In the genomic region with DNA sequence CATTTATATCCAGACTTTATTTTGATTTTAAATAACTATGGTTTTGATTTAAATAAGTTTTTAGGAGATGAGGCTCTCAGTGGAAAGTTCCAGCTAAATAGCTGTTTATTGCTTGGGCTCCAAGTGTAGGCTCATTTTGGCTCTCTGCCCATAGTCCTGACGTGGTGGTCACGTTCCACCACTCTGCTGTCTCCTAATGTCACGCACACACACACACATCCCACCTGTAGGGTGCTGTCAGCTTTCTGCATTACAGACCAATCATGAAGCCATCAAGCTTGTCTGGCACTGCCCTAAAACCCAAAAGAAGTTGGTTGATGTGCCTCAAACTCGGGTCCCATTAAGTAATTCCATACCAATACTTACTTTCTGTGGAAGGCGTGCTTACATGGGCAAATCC, we compare ENCODE assay signal across 17 cellular contexts. TPM values are rescaled to one million over a fixed set of nuclear protein-coding genes. Genes with fewer than 3 reads are reported as not detected.
DNase-seq lines count a peak whose midpoint lies in the region; ATAC-seq, FAIRE-seq and TF ChIP-seq lines count a peak whose summit lies in the region.
"Had no signal": no experiment of that assay in that cellular context is flagged by ENCODE, and none has a peak within 500 bp of the region (broad histone marks: within the 10 kb centered on the region; RNA-seq: fewer than 3 reads in every experiment).

No MANE protein-coding gene starts in this region.

- peaks cover 10 to 15% of the 10 kb centered on the region in 2 donors for H3K4me1 Mint-ChIP-seq in effector memory CD8-positive, alpha-beta T cell (ENCODE audit: low read depth in 2 of 2)
- H3K4me1 Mint-ChIP-seq: stimulated activated memory B cell treated with anti-CD40 and anti-IgM and Interleukin-4, amounts not matched to agents 10 μg/mL and 1 μg/mL and 100 μg/mL, for 72 hours had no signal

- H3K4me3 ChIP-seq in heart left ventricle (no peak overlapping the region), sigmoid colon (no peak overlapping the region), right lobe of liver (no peak overlapping the region)

- H3K36me3 Mint-ChIP-seq in effector memory CD8-positive, alpha-beta T cell (ENCODE audit: insufficient read depth): peaks cover 22% of the 10 kb centered on the region

- H3K27me3 ChIP-seq in heart left ventricle: no peaks in the 10 kb centered on the region
- no peaks in the 10 kb centered on the region for H3K27me3 ChIP-seq in sigmoid colon
- no peaks in the 10 kb centered on the region for H3K27me3 ChIP-seq in right lobe of liver

- TF ChIP-seq POLR2A in heart left ventricle (IDR thresholded peaks at IDR 0.05) (no peak), sigmoid colon (IDR thresholded peaks at IDR 0.05) (no peak), right lobe of liver (IDR thresholded peaks at IDR 0.05) (no peak)

- TF ChIP-seq CTCF in VCaP (conservative IDR thresholded peaks at IDR 0.05): no peak
- no peak for TF ChIP-seq CTCF in heart left ventricle (IDR thresholded peaks at IDR 0.05)
- TF ChIP-seq CTCF in sigmoid colon (IDR thresholded peaks at IDR 0.05): no peak
- no peak for TF ChIP-seq CTCF in right lobe of liver (IDR thresholded peaks at IDR 0.05)

- H3K4me1 ChIP-seq in heart left ventricle (peaks cover 8 to 53% (median 39%) of the 10 kb centered on the region in 12 donors), sigmoid colon (peaks cover 0 to 46% (median 42%) of the 10 kb centered on the region in 4 donors), right lobe of liver (peaks cover 0 to 10% (median 4%) of the 10 kb centered on the region in 4 donors)

- no peak for FAIRE-seq in GM19239 (lab: Jason Lieb, UNC)
- FAIRE-seq: endothelial cell of umbilical vein, H54 had no signal

- H3K9me3 Mint-ChIP-seq in effector memory CD8-positive, alpha-beta T cell: no peaks in the 10 kb centered on the region

- DNase-seq in AG20443 (ENCODE audit: low spot score) (peak; percentile 13), heart left ventricle (peak in 4 of 5 donors; percentile 45 to 49 (median 47)), sigmoid colon (no peak), right lobe of liver (no peak), T-helper 2 cell (no peak), GM19239 (ENCODE audit: insufficient read length, low spot score) (no peak)
- DNase-seq in effector memory CD8-positive, alpha-beta T cell: no peak
- DNase-seq: central memory CD4-positive, alpha-beta T cell; hippocampal formation; NCI-H1436 treated with DMSO at 0.1 percent for 48 hours had no signal

- no peak for TF ChIP-seq EP300 in sigmoid colon (IDR thresholded peaks at IDR 0.05)

- WGBS in heart left ventricle, 4 donors: 48 to 68% (median 57%) methylated on average over 5 of the region's 5 CpGs
- 82 to 85% methylated on average over 5 of the region's 5 CpGs for WGBS in sigmoid colon, 2 donors
- WGBS in right lobe of liver (ENCODE audit: insufficient coverage, low coverage, low lambda C conversion rate, missing lambda C conversion rate): 67% methylated on average over 5 of the region's 5 CpGs

- H3K36me3 ChIP-seq in heart left ventricle (peaks cover 0 to 18% (median 0%) of the 10 kb centered on the region in 9 donors), sigmoid colon (no peaks in the 10 kb centered on the region), right lobe of liver (no peaks in the 10 kb centered on the region)

- intact Hi-C loops in heart left ventricle (cut with DNase I) (loop anchor here in 4 of 10 donors (5.0 kb wide), 3 partner anchors 42 to 73 kb away; a partner anchor contains a TSS), sigmoid colon (cut with DNase I) (loop anchor here (2.0 to 10.0 kb wide), 3 partner anchors 46 to 150 kb away; a partner anchor contains a TSS), right lobe of liver (cut with DNase I) (no loop called here)

- H3K9me3 ChIP-seq in heart left ventricle (peaks cover 0 to 3% (median 0%) of the 10 kb centered on the region in 12 donors), sigmoid colon (no peaks in the 10 kb centered on the region), right lobe of liver (no peaks in the 10 kb centered on the region)

- H3K27ac ChIP-seq in VCaP (peak overlapping the region; percentile 45; the same call in 1 of the 2 replicates), heart left ventricle (peak overlapping the region in 11 of 12 donors; percentile 53 to 85 (median 67)), sigmoid colon (peak overlapping the region; percentile 46 to 74 (median 60)), right lobe of liver (no peak overlapping the region)
- H3K27ac ChIP-seq: KMS-11 had no signal

- ATAC-seq in heart left ventricle: peak in 2 of 4 donors; percentile 17 to 48
- no peak for ATAC-seq in right lobe of liver
- no peak for ATAC-seq in effector memory CD8-positive, alpha-beta T cell (replicated peaks)
- ATAC-seq: activated CD4-positive, CD25-positive, alpha-beta regulatory T cell treated with anti-CD3 and anti-CD28 coated beads, Interleukin-2, amount 50 U/mL, for 24 hours; activated naive CD4-positive, alpha-beta T cell treated with anti-CD3 and anti-CD28 coated beads, Interleukin-2, amount 50 U/mL, for 72 hours; stimulated activated memory B cell treated with anti-CD40 and anti-IgM and Interleukin-4, amounts not matched to agents 10 μg/mL and 1 μg/mL and 100 μg/mL, for 72 hours had no signal

- peak overlapping the region in 1 of 2 donors; percentile 77 for H3K27ac Mint-ChIP-seq in effector memory CD8-positive, alpha-beta T cell
- H3K27ac Mint-ChIP-seq: stimulated activated memory B cell treated with anti-CD40 and anti-IgM and Interleukin-4, amounts not matched to agents 10 μg/mL and 1 μg/mL and 100 μg/mL, for 72 hours had no signal

- no peak overlapping the region for H3K4me3 Mint-ChIP-seq in effector memory CD8-positive, alpha-beta T cell
- H3K4me3 Mint-ChIP-seq: stimulated activated memory B cell treated with anti-CD40 and anti-IgM and Interleukin-4, amounts not matched to agents 10 μg/mL and 1 μg/mL and 100 μg/mL, for 72 hours had no signal

- H3K27me3 Mint-ChIP-seq in effector memory CD8-positive, alpha-beta T cell: no peaks in the 10 kb centered on the region
- H3K27me3 Mint-ChIP-seq: stimulated activated memory B cell treated with anti-CD40 and anti-IgM and Interleukin-4, amounts not matched to agents 10 μg/mL and 1 μg/mL and 100 μg/mL, for 72 hours had no signal

RNA-seq across cellular contexts. Expression of a gene that starts 45.4 kb away (rescaled TPM):
- total RNA-seq in heart left ventricle (10 to 100 TPM; 15.9 to 28.9 (median 18.1) TPM), sigmoid colon (10 to 100 TPM; 35.1 to 43.2 (median 39.0) TPM), right lobe of liver (10 to 100 TPM; 13.0 to 17.8 (median 13.8) TPM)
- polyA plus RNA-seq in heart left ventricle (10 to 100 TPM; 13.9 to 24.2 TPM), sigmoid colon (10 to 100 TPM; 16.2 to 26.1 (median 20.3) TPM)

Comparison
In these comparisons a context has a peak if more than half of its experiments do, and no peak if none do; other contexts are left out.
1. DNase-seq: peak in AG20443 (single experiment) and heart left ventricle (4 of 5); none in sigmoid colon (single experiment), right lobe of liver (0 of 3), T-helper 2 cell (0 of 5), GM19239 (single experiment) and effector memory CD8-positive, alpha-beta T cell (0 of 3).
2. H3K27ac ChIP-seq: peak in VCaP (single experiment), heart left ventricle (11 of 12) and sigmoid colon (4 of 4); none in right lobe of liver (0 of 3).